In genomic region chr11:107696140-107696539, GRCh38 we compare ENCODE assay signal across 13 cellular contexts. TPM values are rescaled to one million over a fixed set of nuclear protein-coding genes. Genes with fewer than 3 reads are reported as not detected.
DNase-seq lines count a peak whose midpoint lies in the region; ATAC-seq, FAIRE-seq and TF ChIP-seq lines count a peak whose summit lies in the region.
"Had no signal": no experiment of that assay in that cellular context is flagged by ENCODE, and none has a peak within 500 bp of the region (broad histone marks: within the 10 kb centered on the region; RNA-seq: fewer than 3 reads in every experiment).

No MANE protein-coding gene starts in this region.

- ATAC-seq in psoas muscle (peak; percentile 88 to 97 (median 94)), T-cell (replicated peaks in 1 of 4) (no peak), GM21786 (IDR thresholded peaks at IDR 0.05; ENCODE audit: unreplicated experiment) (no peak)

- H3K36me3 ChIP-seq in psoas muscle (ENCODE audit: insufficient read depth in 1 of 2, low read depth in 1 of 2), result no peaks in the 10 kb centered on the region

- H3K36me3 Mint-ChIP-seq in T-cell, result no peaks in the 10 kb centered on the region

- H3K27me3 ChIP-seq in psoas muscle (ENCODE audit: insufficient read depth in 3 of 3, low read length in 2 of 3), result no peaks in the 10 kb centered on the region

- no peak overlapping the region for H3K4me3 Mint-ChIP-seq in T-cell

- POLR2A ChIA-PET in T-cell (lab: Charles Lee), result interaction anchor here in 1 of 2 donors (0.5 kb wide), 1 partner anchor 192 kb away, joined by 3 read pairs; no protein-coding TSS in a partner anchor

- H3K4me1 Mint-ChIP-seq in T-cell, result no peaks in the 10 kb centered on the region

- no peak overlapping the region for H3K4me3 ChIP-seq in psoas muscle

- H3K9me3 ChIP-seq in psoas muscle, result no peaks in the 10 kb centered on the region

- peak overlapping the region; percentile 79 for H3K27ac ChIP-seq in psoas muscle

- H3K27ac Mint-ChIP-seq in T-cell, result no peak overlapping the region

- no peaks in the 10 kb centered on the region for H3K9me3 Mint-ChIP-seq in T-cell

- peak; percentile 98 for FAIRE-seq in RCC 7860 (lab: Jason Lieb, UNC)

- CTCF ChIA-PET in T-cell (lab: Charles Lee), result no interaction called here

- intact Hi-C loops in psoas muscle (cut with DNase I), result no loop called here

- peaks cover 32 to 34% of the 10 kb centered on the region in 2 donors for H3K27me3 Mint-ChIP-seq in T-cell

- TF ChIP-seq CTCF in psoas muscle (IDR thresholded peaks at IDR 0.05), result no peak

- peaks cover 19% of the 10 kb centered on the region for H3K4me1 ChIP-seq in psoas muscle

- WGBS in psoas muscle, 3 donors, result 5% methylated on average over 1 of the region's 1 CpG

- DNase-seq in ELR (ENCODE audit: low read depth) (peak; percentile 96), RCC 7860 (ENCODE audit: low spot score) (peak; percentile 93), fibroblast of gingiva (ENCODE audit: low read depth) (peak; percentile 90), psoas muscle (no peak), NOMO-1 treated with DMSO at 0.1 percent for 48 hours (lab: John Stamatoyannopoulos, UW; ENCODE audit: unreplicated experiment) (no peak), T-cell (no peak)
- DNase-seq in NK-92 treated with Interleukin-12 subunit alpha and Interleukin-12 subunit beta, amount 100 ng/mL, for 24 hours (lab: John Stamatoyannopoulos, UW), result no peak
- DNase-seq: NCI-H1694; OCI-M1; stimulated activated CD4-positive, alpha-beta T cell treated with anti-CD3 and anti-CD28 coated beads, Interleukin-4, amount 100 ng/mL, for 1 hour had no signal

RNA-seq across cellular contexts. Expression of gene SLN, which starts 15.7 kb away (rescaled TPM):
- total RNA-seq in psoas muscle (1,000 to 10,000 TPM; 1,477 to 8,637 (median 4,141) TPM), T-cell (not detected)
- polyA plus RNA-seq in psoas muscle, result 1,000 to 10,000 TPM in 2 of 3 donors, 100 to 1,000 TPM in 1; 475 to 3,094 (median 2,485) TPM
- total RNA-seq: G401, subcutaneous adipose tissue had no signal

Comparison
In these comparisons a context has a peak if more than half of its experiments do, and no peak if none do; other contexts are left out.
1. DNase-seq: peak in ELR (single experiment), RCC 7860 (single experiment) and fibroblast of gingiva (single experiment); none in psoas muscle (0 of 2), NOMO-1 treated with DMSO at 0.1 percent for 48 hours (single experiment), T-cell (0 of 34) and NK-92 treated with Interleukin-12 subunit alpha and Interleukin-12 subunit beta, amount 100 ng/mL, for 24 hours (single experiment).
2. ATAC-seq: peak in psoas muscle (4 of 4); none in T-cell (0 of 4) and GM21786 (single experiment).
3. RNA of gene SLN, which starts 15.7 kb away (total RNA-seq): 1,477 to 8,637 TPM in psoas muscle; not detected in T-cell; every median in the first group is over 1,000 times any median in the second.